ENCODE assay signal across 21 cellular contexts in genomic region chr5:129115680-129116079, GRCh38. TPM values are rescaled to one million over a fixed set of nuclear protein-coding genes. Genes with fewer than 3 reads are reported as not detected.
A peak's percentile ranks its signal among the peaks of the same experiment; 100 is the strongest.
DNase-seq lines count a peak whose midpoint lies in the region; ATAC-seq, FAIRE-seq and TF ChIP-seq lines count a peak whose summit lies in the region.
"Had no signal": no experiment of that assay in that cellular context is flagged by ENCODE, and none has a peak within 500 bp of the region (broad histone marks: within the 10 kb centered on the region; RNA-seq: fewer than 3 reads in every experiment).

No MANE protein-coding gene starts in this region.

- H3K4me3 ChIP-seq in liver (ENCODE audit: low read depth in 1 of 3, low read length in 3 of 3): no peak overlapping the region
- H3K4me3 ChIP-seq in HepG2 (replicated peaks in 1 of 3; ENCODE audit: insufficient read depth in 1 of 3, low read depth in 2 of 3, low read length in 3 of 3): no peak overlapping the region
- H3K4me3 ChIP-seq in astrocyte (ENCODE audit: insufficient read depth, low read depth, low read length): no peak overlapping the region
- H3K4me3 ChIP-seq in right lobe of liver: no peak overlapping the region
- H3K4me3 ChIP-seq: A549; BLaER1 treated with 17β-estradiol and CSF1 and Interleukin-3, amounts not matched to agents 10 nM and 100 nM had no signal

- no peak overlapping the region for H3K9ac ChIP-seq in liver (ENCODE audit: low read depth in 1 of 2, low read length in 2 of 2)
- no peak overlapping the region for H3K9ac ChIP-seq in HepG2 (ENCODE audit: insufficient read depth, low read depth, low read length)
- H3K9ac ChIP-seq in astrocyte (ENCODE audit: low read length): no peak overlapping the region
- H3K9ac ChIP-seq: BLaER1 treated with 17β-estradiol and CSF1 and Interleukin-3, amounts not matched to agents 10 nM and 100 nM had no signal

- no TSS peak for BruUV-seq in HepG2 (replicated peaks; lab: Mats Ljungman, UMichigan)

- in situ Hi-C loops in HepG2 (cut with HindIII; ENCODE audit: extremely low pct_ligation_motif_present, low pct_unique_long_range_greater_than_20kb): loop anchor here (25.0 kb wide), 1 partner anchor 903 kb away; no protein-coding TSS in a partner anchor

- H3K9me3 ChIP-seq in liver (ENCODE audit: control insufficient read depth in 4 of 4, low read length in 3 of 4) (no peaks in the 10 kb centered on the region), HepG2 (ENCODE audit: low read length) (no peaks in the 10 kb centered on the region), astrocyte (ENCODE audit: insufficient read depth, low read depth, low read length) (no peaks in the 10 kb centered on the region), right lobe of liver (no peaks in the 10 kb centered on the region)
- H3K9me3 ChIP-seq: A549; BLaER1 treated with 17β-estradiol and CSF1 and Interleukin-3, amounts not matched to agents 10 nM and 100 nM; Caco-2 had no signal

- no peak overlapping the region for H2AFZ ChIP-seq in HepG2 (ENCODE audit: low read length)
- H2AFZ ChIP-seq in astrocyte (ENCODE audit: low read depth, low read length): no peak overlapping the region

- no peak for TF ChIP-seq POLR2A in HepG2 (IDR thresholded peaks at IDR 0.05; ENCODE audit: insufficient read depth in 1 of 2, low read depth in 2 of 2, low read length in 2 of 2)
- TF ChIP-seq POLR2A in right lobe of liver (IDR thresholded peaks at IDR 0.05): no peak

- CTCF ChIA-PET in HepG2 (lab: Yijun Ruan, JAX; ENCODE audit: low intra/inter-chr PET ratio, low total read pairs): no interaction called here

- FAIRE-seq in HepG2 (lab: Jason Lieb, UNC) (no peak), astrocyte (lab: Jason Lieb, UNC) (peak; percentile 17)
- FAIRE-seq: A549, D721Med, GM12891, GM19239 had no signal

- no peak overlapping the region for H3K27ac Mint-ChIP-seq in astrocyte (ENCODE audit: unreplicated experiment)
- H3K27ac Mint-ChIP-seq: B cell; CD8-positive, alpha-beta T cell had no signal

- H3K27ac ChIP-seq in liver (ENCODE audit: low read depth in 1 of 2, low read length in 2 of 2): no peak overlapping the region
- H3K27ac ChIP-seq in HepG2 (ENCODE audit: extremely low read length, insufficient read depth, low read length): no peak overlapping the region
- H3K27ac ChIP-seq in astrocyte (ENCODE audit: low read depth, low read length): no peak overlapping the region
- H3K27ac ChIP-seq in right lobe of liver: no peak overlapping the region
- H3K27ac ChIP-seq: 22Rv1; A549; BLaER1 treated with 17β-estradiol and CSF1 and Interleukin-3, amounts not matched to agents 10 nM and 100 nM; C4-2B had no signal

- TF ChIP-seq EP300 in HepG2 (IDR thresholded peaks at IDR 0.05; ENCODE audit: low read depth in 2 of 2, low read length in 2 of 2) (no peak), HepG2 (CRISPR knock-in tag; IDR thresholded peaks at IDR 0.05; ENCODE audit: borderline replicate concordance) (no peak)

- H3K27me3 ChIP-seq in liver (ENCODE audit: control insufficient read depth in 4 of 4, insufficient read depth in 4 of 4, low read length in 3 of 4) (no peaks in the 10 kb centered on the region), HepG2 (ENCODE audit: control insufficient read depth in 1 of 2, insufficient read depth in 2 of 2, low read length in 2 of 2) (no peaks in the 10 kb centered on the region), astrocyte (ENCODE audit: insufficient read depth, low read length) (no peaks in the 10 kb centered on the region), right lobe of liver (no peaks in the 10 kb centered on the region)
- H3K27me3 ChIP-seq: BLaER1 treated with 17β-estradiol and CSF1 and Interleukin-3, amounts not matched to agents 10 nM and 100 nM had no signal

- no peak overlapping the region for H3K4me3 Mint-ChIP-seq in astrocyte (ENCODE audit: unreplicated experiment)
- H3K4me3 Mint-ChIP-seq: B cell; CD4-positive, alpha-beta T cell; CD8-positive, alpha-beta T cell had no signal

- no peak for ATAC-seq in HepG2
- ATAC-seq in right lobe of liver: peak in 3 of 4 donors; percentile 26 to 60 (median 43)
- ATAC-seq: A549; CD8-positive, alpha-beta T cell had no signal

- H3K36me3 Mint-ChIP-seq in astrocyte (ENCODE audit: low read depth, unreplicated experiment): no peaks in the 10 kb centered on the region

- WGBS in liver: 22% methylated on average over 2 of the region's 2 CpGs
- WGBS in HepG2 (ENCODE audit: low lambda C conversion rate): 90% methylated on average over 2 of the region's 2 CpGs
- WGBS in right lobe of liver (ENCODE audit: insufficient coverage, low coverage, low lambda C conversion rate, missing lambda C conversion rate): 30% methylated on average over 2 of the region's 2 CpGs

- TF ChIP-seq RAD21 in liver (IDR thresholded peaks at IDR 0.05) (no peak), HepG2 (CRISPR knock-in tag; IDR thresholded peaks at IDR 0.05) (no peak)

- peaks cover 7% of the 10 kb centered on the region for H3K4me1 Mint-ChIP-seq in astrocyte (ENCODE audit: low read depth, unreplicated experiment)
- H3K4me1 Mint-ChIP-seq: B cell had no signal

- DNase-seq in HepG2 (ENCODE audit: low spot score) (no peak), astrocyte (ENCODE audit: low read depth) (no peak), right lobe of liver (no peak), NCI-H1105 treated with DMSO at 0.1 percent for 48 hours (lab: John Stamatoyannopoulos, UW) (no peak), NCI-H1048 (lab: John Stamatoyannopoulos, UW) (no peak)
- DNase-seq: AML-193; Caco-2; Calu3; CD4-positive, alpha-beta T cell; CD8-positive, alpha-beta T cell; DMS79 treated with DMSO at 0.1 percent for 48 hours; GF-D8 had no signal

- H4K20me1 ChIP-seq in HepG2 (ENCODE audit: insufficient read depth, low read length): no peaks in the 10 kb centered on the region
- no peaks in the 10 kb centered on the region for H4K20me1 ChIP-seq in astrocyte (ENCODE audit: insufficient read depth, low read length)
- H4K20me1 ChIP-seq: BLaER1 treated with 17β-estradiol and CSF1 and Interleukin-3, amounts not matched to agents 10 nM and 100 nM had no signal

- no peak overlapping the region for H3K4me2 ChIP-seq in HepG2 (ENCODE audit: low read depth, low read length)
- H3K4me2 ChIP-seq in astrocyte (ENCODE audit: low read length): no peak overlapping the region
- H3K4me2 ChIP-seq: A549; BLaER1 treated with 17β-estradiol and CSF1 and Interleukin-3, amounts not matched to agents 10 nM and 100 nM had no signal

- POLR2A ChIA-PET in HepG2 (lab: Yijun Ruan, JAX): no interaction called here

- intact Hi-C loops in HepG2 (cut with micrococcal nuclease; ENCODE audit: unreplicated experiment): no loop called here
- intact Hi-C loops in right lobe of liver (cut with DNase I): no loop called here

- H3K9me3 Mint-ChIP-seq in astrocyte (ENCODE audit: unreplicated experiment): no peaks in the 10 kb centered on the region
- H3K9me3 Mint-ChIP-seq: CD4-positive, alpha-beta T cell; CD8-positive, alpha-beta T cell had no signal

- H3K79me2 ChIP-seq in HepG2 (ENCODE audit: insufficient read depth, low read length): no peaks in the 10 kb centered on the region
- H3K79me2 ChIP-seq in astrocyte (ENCODE audit: insufficient read depth, low read length): no peaks in the 10 kb centered on the region

- peaks cover 0 to 24% (median 21%) of the 10 kb centered on the region in 4 donors for H3K4me1 ChIP-seq in liver (ENCODE audit: control insufficient read depth in 4 of 4, insufficient read depth in 4 of 4, low read length in 3 of 4)
- H3K4me1 ChIP-seq in HepG2 (ENCODE audit: insufficient read depth, low read length): no peaks in the 10 kb centered on the region
- H3K4me1 ChIP-seq in astrocyte (ENCODE audit: insufficient read depth, low read length): no peaks in the 10 kb centered on the region
- peaks cover 0 to 15% (median 6%) of the 10 kb centered on the region in 4 donors for H3K4me1 ChIP-seq in right lobe of liver
- H3K4me1 ChIP-seq: A549, Caco-2 had no signal

- no peak for TF ChIP-seq CTCF in liver (IDR thresholded peaks at IDR 0.05; ENCODE audit: low read depth, low read length, missing input control)
- TF ChIP-seq CTCF in HepG2 (CRISPR knock-in tag; IDR thresholded peaks at IDR 0.05): no peak
- no peak for TF ChIP-seq CTCF in astrocyte (IDR thresholded peaks at IDR 0.05; ENCODE audit: insufficient read depth, low read depth, low read length)
- no peak for TF ChIP-seq CTCF in right lobe of liver (IDR thresholded peaks at IDR 0.05)

- peaks cover 0 to 4% (median under 1%) of the 10 kb centered on the region in 4 donors for H3K36me3 ChIP-seq in liver (ENCODE audit: control insufficient read depth in 4 of 4, insufficient read depth in 3 of 4, low read depth in 1 of 4, low read length in 3 of 4)
- H3K36me3 ChIP-seq in HepG2 (replicated peaks in 1 of 2; ENCODE audit: control insufficient read depth in 1 of 2, insufficient read depth in 2 of 2, low read length in 2 of 2): peaks cover 4 to 11% of the 10 kb centered on the region in 2 experiments; a peak in 1 of 5 replicates
- no peaks in the 10 kb centered on the region for H3K36me3 ChIP-seq in astrocyte (ENCODE audit: insufficient read depth, low read length)
- no peaks in the 10 kb centered on the region for H3K36me3 ChIP-seq in right lobe of liver

- H3K27me3 Mint-ChIP-seq in astrocyte (ENCODE audit: low read depth, unreplicated experiment): no peaks in the 10 kb centered on the region
- H3K27me3 Mint-ChIP-seq: B cell; CD4-positive, alpha-beta T cell had no signal

RNA-seq across cellular contexts. Expression of gene ISOC1, which starts 21.1 kb away (rescaled TPM):
- total RNA-seq in liver: 10 to 100 TPM; 34.1 to 46.5 TPM
- polyA plus RNA-seq in liver: 10 to 100 TPM; 37.1 to 52.9 TPM
- 51.3 and 65.0 TPM in 2 replicates for total RNA-seq in HepG2 (2016; rRNA removed; fragmentation: Illumina TruSeq; extraction: Trizol)
- 15.5 and 15.7 TPM in 2 replicates for total RNA-seq in HepG2 (2016; cell fraction: cytosol; rRNA removed; fragmentation: Illumina TruSeq; extraction: Trizol; ENCODE audit: low read depth)
- total RNA-seq in HepG2 (2016; cell fraction: insoluble cytoplasmic fraction; rRNA removed; fragmentation: Illumina TruSeq; extraction: Trizol): 51.7 and 63.3 TPM in 2 replicates
- total RNA-seq in HepG2 (2016; cell fraction: membrane; rRNA removed; fragmentation: Illumina TruSeq; extraction: Trizol): 27.2 and 27.5 TPM in 2 replicates
- total RNA-seq in HepG2 (2016; cell fraction: nucleus; rRNA removed; fragmentation: Illumina TruSeq; extraction: Trizol): 35.1 and 38.5 TPM in 2 replicates
- polyA plus RNA-seq in HepG2 (2011; rRNA removed): 22.1 and 25.7 TPM in 2 replicates
- polyA plus RNA-seq in HepG2 (2011; cell fraction: cytosol; rRNA removed): 16.8 and 22.5 TPM in 2 replicates
- 11.6 and 11.8 TPM in 2 replicates for polyA plus RNA-seq in HepG2 (2011; cell fraction: nucleus; rRNA removed)
- polyA plus RNA-seq in HepG2 (2012): 22.3 and 26.6 TPM in 2 replicates
- 6.3 and 8.5 TPM in 2 replicates for polyA plus RNA-seq in HepG2 (2016; cell fraction: cytosol; fragmentation: Illumina TruSeq; extraction: Trizol; ENCODE audit: low read depth)
- polyA plus RNA-seq in HepG2 (2016; cell fraction: insoluble cytoplasmic fraction; fragmentation: Illumina TruSeq; extraction: Trizol; ENCODE audit: low read depth): 89.1 and 90.6 TPM in 2 replicates
- 21.1 and 21.2 TPM in 2 replicates for polyA plus RNA-seq in HepG2 (2016; cell fraction: membrane; fragmentation: Illumina TruSeq; extraction: Trizol; ENCODE audit: low read depth)
- polyA plus RNA-seq in HepG2 (2016; cell fraction: nucleus; fragmentation: Illumina TruSeq; extraction: Trizol; ENCODE audit: insufficient read depth, low read depth): 52.9 and 62.0 TPM in 2 replicates
- polyA minus RNA-seq in HepG2 (2011; rRNA and poly(A)+ RNA removed; ENCODE audit: low replicate concordance): 30.2 and 33.7 TPM in 2 replicates
- polyA minus RNA-seq in HepG2 (2011; cell fraction: cytosol; rRNA and poly(A)+ RNA removed): 20.3 and 24.0 TPM in 2 replicates
- 37.9 and 43.9 TPM in 2 replicates for polyA minus RNA-seq in HepG2 (2011; cell fraction: nucleus; rRNA and poly(A)+ RNA removed)
- 6.5 and 8.4 TPM in 2 replicates for total RNA-seq in astrocyte
- 10 to 100 TPM; 32.2 to 52.8 (median 44.4) TPM for total RNA-seq in right lobe of liver
